In genomic region chr6:155014715-155015300, GRCh38 we compare ENCODE assay signal across 14 cellular contexts. TPM values are rescaled to one million over a fixed set of nuclear protein-coding genes. Genes with fewer than 3 reads are reported as not detected.
DNase-seq lines count a peak whose midpoint lies in the region; ATAC-seq and TF ChIP-seq lines count a peak whose summit lies in the region.
"Had no signal": no experiment of that assay in that cellular context is flagged by ENCODE, and none has a peak within 500 bp of the region (broad histone marks: within the 10 kb centered on the region; RNA-seq: fewer than 3 reads in every experiment).

No MANE protein-coding gene starts in this region.

- 72% methylated on average over 3 of the region's 3 CpGs for WGBS in SK-N-SH (ENCODE audit: low lambda C conversion rate)
- WGBS in sigmoid colon, 2 donors = 92% methylated on average over 3 of the region's 3 CpGs

- H3K4me1 ChIP-seq in SK-N-SH (ENCODE audit: control insufficient read depth in 1 of 2, insufficient read depth in 2 of 2, low read depth in 1 of 2, low read length in 1 of 2) (peaks cover 9 to 11% of the 10 kb centered on the region in 2 experiments), left ventricle myocardium inferior (peaks cover 13% of the 10 kb centered on the region), sigmoid colon (peaks cover 0 to 48% (median 35%) of the 10 kb centered on the region in 4 donors)

- peaks cover 38% of the 10 kb centered on the region; the same call in 1 of the 2 replicates for H3K79me2 ChIP-seq in SK-N-SH (ENCODE audit: insufficient read depth)

- no peaks in the 10 kb centered on the region for H3K9me3 ChIP-seq in SK-N-SH
- H3K9me3 ChIP-seq in left ventricle myocardium inferior (replicated peaks) = no peaks in the 10 kb centered on the region
- H3K9me3 ChIP-seq in sigmoid colon = no peaks in the 10 kb centered on the region

- CTCF ChIA-PET in SK-N-SH (lab: Yijun Ruan, JAX) = interaction anchor here (0.9 kb wide), 1 partner anchor 9 kb away, joined by 3 read pairs; no protein-coding TSS in a partner anchor

- TF ChIP-seq RAD21 in SK-N-SH (IDR thresholded peaks at IDR 0.05; ENCODE audit: low read length) = no peak

- H3K9ac ChIP-seq in SK-N-SH = no peak overlapping the region
- H3K9ac ChIP-seq: BLaER1 treated with 17β-estradiol and CSF1 and Interleukin-3, amounts not matched to agents 10 nM and 100 nM had no signal

- no peaks in the 10 kb centered on the region for H3K9me2 ChIP-seq in SK-N-SH

- no peak for TF ChIP-seq POLR2A in sigmoid colon (IDR thresholded peaks at IDR 0.05)

- H3K4me3 Mint-ChIP-seq in nephron progenitor cell = no peak overlapping the region
- H3K4me3 Mint-ChIP-seq: activated naive CD8-positive, alpha-beta T cell had no signal

- ATAC-seq in GM19397 (IDR thresholded peaks at IDR 0.05; ENCODE audit: unreplicated experiment) = no peak

- H3K36me3 ChIP-seq in SK-N-SH (replicated peaks in 1 of 2; ENCODE audit: control insufficient read depth in 1 of 2, insufficient read depth in 2 of 2, low read length in 1 of 2) (no peaks in the 10 kb centered on the region), left ventricle myocardium inferior (no peaks in the 10 kb centered on the region), sigmoid colon (no peaks in the 10 kb centered on the region)
- H3K36me3 ChIP-seq: BLaER1 treated with 17β-estradiol and CSF1 and Interleukin-3, amounts not matched to agents 10 nM and 100 nM had no signal

- peak overlapping the region; percentile 40 for H3K4me2 ChIP-seq in SK-N-SH
- H3K4me2 ChIP-seq: BLaER1 treated with 17β-estradiol and CSF1 and Interleukin-3, amounts not matched to agents 10 nM and 100 nM had no signal

- H3K4me1 Mint-ChIP-seq in nephron progenitor cell = peaks cover 32% of the 10 kb centered on the region

- TF ChIP-seq EP300 in SK-N-SH (IDR thresholded peaks at IDR 0.05; ENCODE audit: borderline replicate concordance in 1 of 2, low read depth in 1 of 2, low read length in 1 of 2) (no peak), sigmoid colon (IDR thresholded peaks at IDR 0.05) (no peak)

- H4K20me1 ChIP-seq in SK-N-SH (ENCODE audit: insufficient read depth) = no peaks in the 10 kb centered on the region
- H4K20me1 ChIP-seq: BLaER1 treated with 17β-estradiol and CSF1 and Interleukin-3, amounts not matched to agents 10 nM and 100 nM had no signal

- peak overlapping the region; percentile 40 to 73; a peak in 3 of 4 replicates for H3K27ac ChIP-seq in SK-N-SH (ENCODE audit: low read depth in 2 of 2, low read length in 1 of 2)
- no peak overlapping the region for H3K27ac ChIP-seq in left ventricle myocardium inferior (replicated peaks)
- no peak overlapping the region for H3K27ac ChIP-seq in sigmoid colon
- H3K27ac ChIP-seq: BLaER1 treated with 17β-estradiol and CSF1 and Interleukin-3, amounts not matched to agents 10 nM and 100 nM had no signal

- H3K27me3 ChIP-seq in SK-N-SH (ENCODE audit: insufficient read depth) = no peaks in the 10 kb centered on the region
- no peaks in the 10 kb centered on the region for H3K27me3 ChIP-seq in left ventricle myocardium inferior (ENCODE audit: low read depth)
- H3K27me3 ChIP-seq in sigmoid colon = no peaks in the 10 kb centered on the region
- H3K27me3 ChIP-seq: BLaER1 treated with 17β-estradiol and CSF1 and Interleukin-3, amounts not matched to agents 10 nM and 100 nM had no signal

- peaks cover 11% of the 10 kb centered on the region for H3K27me3 Mint-ChIP-seq in nephron progenitor cell (ENCODE audit: low read depth, poor library complexity)

- H3K9me3 Mint-ChIP-seq in nephron progenitor cell = no peaks in the 10 kb centered on the region

- POLR2A ChIA-PET in SK-N-SH (lab: Yijun Ruan, JAX) = no interaction called here

- TF ChIP-seq CTCF in SK-N-SH (IDR thresholded peaks at IDR 0.05) (no peak), epithelial cell of esophagus (IDR thresholded peaks at IDR 0.05; ENCODE audit: insufficient read depth, low read depth, low read length, missing control alignments) (no peak), nephron progenitor cell (IDR thresholded peaks at IDR 0.05) (no peak), left ventricle myocardium inferior (IDR thresholded peaks at IDR 0.05; ENCODE audit: borderline replicate concordance) (no peak), sigmoid colon (IDR thresholded peaks at IDR 0.05) (no peak)

- H3K4me3 ChIP-seq in SK-N-SH (ENCODE audit: low read depth in 2 of 2, low read length in 1 of 2) = no peak overlapping the region
- H3K4me3 ChIP-seq in epithelial cell of esophagus (ENCODE audit: low read length) = no peak overlapping the region
- H3K4me3 ChIP-seq in left ventricle myocardium inferior = no peak overlapping the region
- no peak overlapping the region for H3K4me3 ChIP-seq in sigmoid colon
- H3K4me3 ChIP-seq: BLaER1 treated with 17β-estradiol and CSF1 and Interleukin-3, amounts not matched to agents 10 nM and 100 nM had no signal

- intact Hi-C loops in left ventricle myocardium inferior (cut with micrococcal nuclease) = no loop called here
- intact Hi-C loops in sigmoid colon (cut with DNase I) = no loop called here

- peaks cover 14% of the 10 kb centered on the region for H3F3A ChIP-seq in SK-N-SH (replicated peaks; ENCODE audit: insufficient read depth)

- H3K36me3 Mint-ChIP-seq in nephron progenitor cell (ENCODE audit: low read depth) = no peaks in the 10 kb centered on the region
- H3K36me3 Mint-ChIP-seq: activated naive CD8-positive, alpha-beta T cell had no signal

- DNase-seq in EH (ENCODE audit: low read depth) (peak; percentile 85), SK-N-SH (no peak), epithelial cell of esophagus (ENCODE audit: low read depth) (peak; percentile 71), nephron progenitor cell (no peak), nucleus accumbens (lab: John Stamatoyannopoulos, UW) (no peak), left ventricle myocardium inferior (no peak), sigmoid colon (no peak)
- DNase-seq: cortex of kidney, GDM1, NCI-H1048, NCI-H446 had no signal

- no peak overlapping the region for H2AFZ ChIP-seq in SK-N-SH (ENCODE audit: low read depth)

- H3K27ac Mint-ChIP-seq in nephron progenitor cell = peak overlapping the region; percentile 13
- H3K27ac Mint-ChIP-seq: activated naive CD8-positive, alpha-beta T cell had no signal

TF ChIP-seq in SK-N-SH, 30 proteins besides CTCF, POLR2A, EP300 and RAD21:
- TF ChIP-seq SMC3 (IDR thresholded peaks at IDR 0.05; ENCODE audit: low read depth, low read length) = no peak
- peak; percentile 41; the same call in 1 of the 2 replicates for TF ChIP-seq TCF12 (IDR thresholded peaks at IDR 0.05)
- no peak for TF ChIP-seq CHD2 (IDR thresholded peaks at IDR 0.05; ENCODE audit: low read length, partially characterized antibody)
- no peak for TF ChIP-seq USF1 (IDR thresholded peaks at IDR 0.05; ENCODE audit: borderline replicate concordance, low read depth)
- 0 out of 2 replicates have a peak, but pooled peaks have one; percentile 10 for TF ChIP-seq TEAD4 (IDR thresholded peaks at IDR 0.05; ENCODE audit: borderline replicate concordance, insufficient read depth)
- no peak for TF ChIP-seq ZBTB33 (IDR thresholded peaks at IDR 0.05; ENCODE audit: borderline replicate concordance, low read depth)
- TF ChIP-seq MAX (IDR thresholded peaks at IDR 0.05; ENCODE audit: low read depth) = no peak
- TF ChIP-seq NFIC (IDR thresholded peaks at IDR 0.05; ENCODE audit: borderline replicate concordance) = peak; percentile 32; the same call in 1 of the 2 replicates
- TF ChIP-seq EZH2phosphoT487 (IDR thresholded peaks at IDR 0.05; ENCODE audit: borderline replicate concordance, low read depth) = no peak
- TF ChIP-seq SIN3A (IDR thresholded peaks at IDR 0.05; ENCODE audit: borderline replicate concordance, low read depth, low read length) = no peak
- 0 out of 2 replicates have a peak, but pooled peaks have one; percentile 9 for TF ChIP-seq JUND (IDR thresholded peaks at IDR 0.05)
- TF ChIP-seq PBX3 (IDR thresholded peaks at IDR 0.05) = peak; percentile 25; the same call in 1 of the 2 replicates

RNA-seq across cellular contexts. Expression of gene TIAM2, which starts 19.7 kb away (rescaled TPM):
- polyA plus RNA-seq in SK-N-SH (2012; rRNA removed) (10.2 and 13.6 TPM in 2 replicates), sigmoid colon (1 to 10 TPM; 1.2 to 2.7 (median 1.6) TPM)
- 10.2 and 10.3 TPM in 2 replicates for polyA plus RNA-seq in SK-N-SH (2012; cell fraction: cytosol; rRNA removed)
- 29.0 and 33.0 TPM in 2 replicates for polyA plus RNA-seq in SK-N-SH (2012; cell fraction: nucleus; rRNA removed)
- total RNA-seq in left ventricle myocardium inferior (12.0 TPM), sigmoid colon (10 to 100 TPM; 11.0 to 15.8 (median 13.6) TPM)

Comparison
In these comparisons a context has a peak if more than half of its experiments do, and no peak if none do; other contexts are left out.
1. DNase-seq: peak in EH (single experiment) and epithelial cell of esophagus (single experiment); none in SK-N-SH (single experiment), nephron progenitor cell (single experiment), nucleus accumbens (0 of 56), left ventricle myocardium inferior (single experiment) and sigmoid colon (single experiment).
2. H3K27ac ChIP-seq: peak in SK-N-SH (2 of 2); none in left ventricle myocardium inferior (single experiment) and sigmoid colon (0 of 4).